1 cellular context compared by ENCODE assay signal in genomic region chr17:69462882-69463281, GRCh38.
TF ChIP-seq lines count a peak whose summit lies in the region.

No MANE protein-coding gene starts in this region.

TF ChIP-seq in WTC11, 78 proteins besides CTCF, POLR2A, EP300 and RAD21 (continued from another document):
- TF ChIP-seq ARID4B (CRISPR knock-in tag; IDR thresholded peaks at IDR 0.05; ENCODE audit: borderline replicate concordance) (no peak), CBFB (CRISPR knock-in tag; IDR thresholded peaks at IDR 0.05; ENCODE audit: low read depth) (no peak), GTF2I (CRISPR knock-in tag; conservative IDR thresholded peaks at IDR 0.05) (no peak), USF2 (CRISPR knock-in tag; IDR thresholded peaks at IDR 0.05) (no peak), ZNF232 (CRISPR knock-in tag; IDR thresholded peaks at IDR 0.05) (no peak), ETV6 (CRISPR knock-in tag; IDR thresholded peaks at IDR 0.05) (no peak), ZNF138 (CRISPR knock-in tag; conservative IDR thresholded peaks at IDR 0.05) (no peak), JAZF1 (CRISPR knock-in tag; IDR thresholded peaks at IDR 0.05) (no peak), ATF1 (CRISPR knock-in tag; IDR thresholded peaks at IDR 0.05) (no peak), SOX15 (CRISPR knock-in tag; IDR thresholded peaks at IDR 0.05) (no peak)
